14 cellular contexts compared by ENCODE assay signal in genomic region chr7:51006483-51007235, GRCh38.
DNase-seq lines count a peak whose midpoint lies in the region; ATAC-seq and TF ChIP-seq lines count a peak whose summit lies in the region.
"Had no signal": no experiment of that assay in that cellular context is flagged by ENCODE, and none has a peak within 500 bp of the region (broad histone marks: within the 10 kb centered on the region; RNA-seq: fewer than 3 reads in every experiment).

No MANE protein-coding gene starts in this region.

- H3K27me3 Mint-ChIP-seq in stimulated activated naive CD8-positive, alpha-beta T cell treated with anti-CD3 and anti-CD28 coated beads, Interleukin-15, amount 100 ng/mL, for 72 hours = no peaks in the 10 kb centered on the region

- H3K4me1 ChIP-seq in lung (ENCODE audit: control insufficient read depth in 2 of 2, insufficient read depth in 2 of 2, low read length in 2 of 2) = no peaks in the 10 kb centered on the region
- H3K4me1 ChIP-seq in upper lobe of right lung = no peaks in the 10 kb centered on the region
- H3K4me1 ChIP-seq in tibial nerve = peaks cover 0 to 7% (median 0%) of the 10 kb centered on the region in 4 donors

- in situ Hi-C loops in brain microvascular endothelial cell (cut with HindIII; ENCODE audit: low pct_ligation_motif_present, low sequenced_read_pairs) = no loop called here

- H3K27me3 ChIP-seq in brain microvascular endothelial cell (replicated peaks) (no peaks in the 10 kb centered on the region), lung (ENCODE audit: control insufficient read depth, insufficient read depth) (no peaks in the 10 kb centered on the region), upper lobe of right lung (no peaks in the 10 kb centered on the region), tibial nerve (no peaks in the 10 kb centered on the region)

- TF ChIP-seq CTCF in brain microvascular endothelial cell (IDR thresholded peaks at IDR 0.05; ENCODE audit: low read depth, low read length, missing control alignments) = peak; percentile 25
- TF ChIP-seq CTCF in lung (IDR thresholded peaks at IDR 0.05; ENCODE audit: control extremely low read depth, extremely low read depth) = no peak
- TF ChIP-seq CTCF in upper lobe of right lung (IDR thresholded peaks at IDR 0.05) = no peak
- no peak for TF ChIP-seq CTCF in tibial nerve (IDR thresholded peaks at IDR 0.05)

- H3K9me3 Mint-ChIP-seq in stimulated activated naive CD8-positive, alpha-beta T cell treated with anti-CD3 and anti-CD28 coated beads, Interleukin-15, amount 100 ng/mL, for 72 hours = no peaks in the 10 kb centered on the region

- no peak for TF ChIP-seq EP300 in tibial nerve (IDR thresholded peaks at IDR 0.05)

- intact Hi-C loops in upper lobe of right lung (cut with DNase I) = no loop called here

- no peak overlapping the region for H3K27ac Mint-ChIP-seq in stimulated activated naive CD8-positive, alpha-beta T cell treated with anti-CD3 and anti-CD28 coated beads, Interleukin-15, amount 100 ng/mL, for 72 hours
- H3K27ac Mint-ChIP-seq: CD4-positive, CD25-positive, alpha-beta regulatory T cell had no signal

- H3K36me3 ChIP-seq in brain microvascular endothelial cell (replicated peaks) (no peaks in the 10 kb centered on the region), lung (ENCODE audit: control insufficient read depth in 2 of 2, insufficient read depth in 2 of 2, low read length in 2 of 2) (no peaks in the 10 kb centered on the region), upper lobe of right lung (no peaks in the 10 kb centered on the region), tibial nerve (no peaks in the 10 kb centered on the region)

- H3K4me3 ChIP-seq in brain microvascular endothelial cell (ENCODE audit: low read depth, low read length) = no peak overlapping the region
- H3K4me3 ChIP-seq in lung = no peak overlapping the region
- H3K4me3 ChIP-seq in upper lobe of right lung = no peak overlapping the region
- no peak overlapping the region for H3K4me3 ChIP-seq in tibial nerve

- H3K9me3 ChIP-seq in lung (ENCODE audit: control insufficient read depth in 2 of 2, insufficient read depth in 1 of 2, low read length in 1 of 2) = peaks cover 0 to 2% of the 10 kb centered on the region in 2 donors
- H3K9me3 ChIP-seq in upper lobe of right lung = no peaks in the 10 kb centered on the region
- no peaks in the 10 kb centered on the region for H3K9me3 ChIP-seq in tibial nerve

- 66 to 92% methylated on average over 3 of the region's 3 CpGs for WGBS in lung, 2 donors
- 52 to 68% methylated on average over 3 of the region's 3 CpGs for WGBS in tibial nerve, 2 donors

- H3K27ac ChIP-seq in brain microvascular endothelial cell = no peak overlapping the region
- no peak overlapping the region for H3K27ac ChIP-seq in lung (ENCODE audit: low read depth in 1 of 2, low read length in 1 of 2)
- no peak overlapping the region for H3K27ac ChIP-seq in upper lobe of right lung
- no peak overlapping the region for H3K27ac ChIP-seq in tibial nerve

- no peak for TF ChIP-seq POLR2A in tibial nerve (IDR thresholded peaks at IDR 0.05)

- H3K4me3 Mint-ChIP-seq in stimulated activated naive CD8-positive, alpha-beta T cell treated with anti-CD3 and anti-CD28 coated beads, Interleukin-15, amount 100 ng/mL, for 72 hours = no peak overlapping the region
- H3K4me3 Mint-ChIP-seq: CD4-positive, CD25-positive, alpha-beta regulatory T cell had no signal

- no peaks in the 10 kb centered on the region for H3K4me1 Mint-ChIP-seq in stimulated activated naive CD8-positive, alpha-beta T cell treated with anti-CD3 and anti-CD28 coated beads, Interleukin-15, amount 100 ng/mL, for 72 hours
- H3K4me1 Mint-ChIP-seq: CD4-positive, CD25-positive, alpha-beta regulatory T cell had no signal

- ATAC-seq in stimulated activated naive CD8-positive, alpha-beta T cell treated with anti-CD3 and anti-CD28 coated beads, Interleukin-15, amount 100 ng/mL, for 72 hours = peak; percentile 37
- no peak for ATAC-seq in stimulated activated naive CD8-positive, alpha-beta T cell treated with anti-CD3 and anti-CD28 coated beads, Interleukin-15, Interleukin-2, amounts not matched to agents 100 U/mL and 50 U/mL, for 24 hours
- ATAC-seq in lung (ENCODE audit: insufficient read depth, low FRiP score) (no peak), upper lobe of right lung (no peak)

- DNase-seq in stimulated activated naive CD8-positive, alpha-beta T cell treated with anti-CD3 and anti-CD28 coated beads, Interleukin-15, amount 100 ng/mL, for 72 hours = no peak
- no peak for DNase-seq in stimulated activated naive CD8-positive, alpha-beta T cell treated with anti-CD3 and anti-CD28 coated beads, Interleukin-15, Interleukin-2, amounts not matched to agents 100 U/mL and 50 U/mL, for 24 hours
- DNase-seq in brain microvascular endothelial cell (no peak), lung (ENCODE audit: low spot score) (peak; percentile 11), upper lobe of right lung (peak; percentile 28), cerebellum (ENCODE audit: low spot score) (no peak), tibial nerve (ENCODE audit: low spot score in 2 of 2) (no peak)
- no peak for DNase-seq in effector CD8-positive, alpha-beta T cell (lab: John Stamatoyannopoulos, UW)
- DNase-seq: ACHN; CD4-positive, CD25-positive, alpha-beta regulatory T cell; NCI-H1048; NCI-H2227 treated with DMSO at 0.1 percent for 48 hours; NCI-H526; NK-92 treated with Interleukin-12 subunit alpha and Interleukin-12 subunit beta, amount 100 ng/mL, for 24 hours had no signal

Comparison
In these comparisons a context has a peak if more than half of its experiments do, and no peak if none do; other contexts are left out.
1. DNase-seq: peak in lung (single experiment) and upper lobe of right lung (single experiment); none in stimulated activated naive CD8-positive, alpha-beta T cell treated with anti-CD3 and anti-CD28 coated beads, Interleukin-15, amount 100 ng/mL, for 72 hours (0 of 2), stimulated activated naive CD8-positive, alpha-beta T cell treated with anti-CD3 and anti-CD28 coated beads, Interleukin-15, Interleukin-2, amounts not matched to agents 100 U/mL and 50 U/mL, for 24 hours (single experiment), brain microvascular endothelial cell (single experiment), effector CD8-positive, alpha-beta T cell (single experiment), cerebellum (single experiment) and tibial nerve (0 of 2).